8 cellular contexts compared by ENCODE assay signal in genomic region chr1:216221260-216221700, GRCh38.
DNase-seq lines count a peak whose midpoint lies in the region; ATAC-seq and TF ChIP-seq lines count a peak whose summit lies in the region.

No MANE protein-coding gene starts in this region.

- no peak overlapping the region for H3K27ac ChIP-seq in DOHH2 (ENCODE audit: low read depth, low read length)
- H3K27ac ChIP-seq in parathyroid adenoma: no peak overlapping the region

- H3K9me2 ChIP-seq in DOHH2 (replicated peaks; ENCODE audit: control insufficient read depth, low read length): no peaks in the 10 kb centered on the region

- H3K4me3 ChIP-seq in DOHH2 (ENCODE audit: low read length) (peak overlapping the region; percentile 59), parathyroid adenoma (ENCODE audit: low read depth, low read length) (peak overlapping the region; percentile 52)

- DNase-seq in GM20000 (ENCODE audit: low spot score) (peak; percentile 40), NCI-H524 treated with DMSO at 0.1 percent for 48 hours (lab: John Stamatoyannopoulos, UW) (peak; percentile 4), left cardiac atrium (no peak)
- no peak for DNase-seq in activated naive CD8-positive, alpha-beta T cell treated with anti-CD3 and anti-CD28 coated beads, Interleukin-2, amount 50 U/mL, for 24 hours
- DNase-seq in stimulated activated CD8-positive, alpha-beta memory T cell treated with anti-CD3 and anti-CD28 coated beads, Interleukin-4, amount 100 ng/mL, for 48 hours: no peak

- H3K4me1 Mint-ChIP-seq in activated naive CD8-positive, alpha-beta T cell treated with anti-CD3 and anti-CD28 coated beads, Interleukin-2, amount 50 U/mL, for 24 hours: peaks cover 3% of the 10 kb centered on the region

- peaks cover 5% of the 10 kb centered on the region for H3K9me3 Mint-ChIP-seq in activated naive CD8-positive, alpha-beta T cell treated with anti-CD3 and anti-CD28 coated beads, Interleukin-2, amount 50 U/mL, for 24 hours

- ATAC-seq in HG03565 (IDR thresholded peaks at IDR 0.05; ENCODE audit: unreplicated experiment) (peak; percentile 99), left cardiac atrium (peak; percentile 77 to 82)
- ATAC-seq in activated naive CD8-positive, alpha-beta T cell treated with anti-CD3 and anti-CD28 coated beads, Interleukin-2, amount 50 U/mL, for 24 hours: no peak

- H3K4me2 ChIP-seq in DOHH2 (ENCODE audit: low read length): peak overlapping the region; percentile 51
- H3K4me2 ChIP-seq in parathyroid adenoma (ENCODE audit: low read length): peak overlapping the region; percentile 22

- H3K27me3 ChIP-seq in DOHH2 (ENCODE audit: control insufficient read depth, low read length): no peaks in the 10 kb centered on the region
- no peaks in the 10 kb centered on the region for H3K27me3 ChIP-seq in parathyroid adenoma (ENCODE audit: control insufficient read depth, insufficient read depth, low read length)

- H3K4me3 Mint-ChIP-seq in activated naive CD8-positive, alpha-beta T cell treated with anti-CD3 and anti-CD28 coated beads, Interleukin-2, amount 50 U/mL, for 24 hours: peak overlapping the region; percentile 65

- no peak overlapping the region for H3K27ac Mint-ChIP-seq in activated naive CD8-positive, alpha-beta T cell treated with anti-CD3 and anti-CD28 coated beads, Interleukin-2, amount 50 U/mL, for 24 hours

- no peaks in the 10 kb centered on the region for H4K20me1 ChIP-seq in DOHH2 (ENCODE audit: control insufficient read depth, insufficient read depth, low read depth, low read length)

- H3K9me3 ChIP-seq in DOHH2 (ENCODE audit: control insufficient read depth, insufficient read depth, low read length) (no peaks in the 10 kb centered on the region), parathyroid adenoma (ENCODE audit: control insufficient read depth, low read length) (no peaks in the 10 kb centered on the region)

- TF ChIP-seq CTCF in DOHH2 (IDR thresholded peaks at IDR 0.05; ENCODE audit: low read depth, low read length, poor library complexity, severe bottlenecking) (peak; percentile 80), GM20000 (IDR thresholded peaks at IDR 0.05; ENCODE audit: extremely low read depth, missing control alignments) (peak; percentile 36), parathyroid adenoma (IDR thresholded peaks at IDR 0.05) (peak; percentile 47)

- H3K36me3 ChIP-seq in DOHH2 (ENCODE audit: control insufficient read depth, low read length) (no peaks in the 10 kb centered on the region), parathyroid adenoma (ENCODE audit: control insufficient read depth, insufficient read depth, low read length) (no peaks in the 10 kb centered on the region)

- H2AFZ ChIP-seq in parathyroid adenoma: peak overlapping the region; percentile 64

- no peaks in the 10 kb centered on the region for H3K36me3 Mint-ChIP-seq in activated naive CD8-positive, alpha-beta T cell treated with anti-CD3 and anti-CD28 coated beads, Interleukin-2, amount 50 U/mL, for 24 hours (ENCODE audit: low read depth)

- H3F3A ChIP-seq in DOHH2 (ENCODE audit: control insufficient read depth, insufficient read depth): no peaks in the 10 kb centered on the region

- intact Hi-C loops in left cardiac atrium (cut with DNase I): no loop called here

- no peak overlapping the region for H3K9ac ChIP-seq in parathyroid adenoma

- H3K79me2 ChIP-seq in DOHH2 (ENCODE audit: control insufficient read depth, low read length): no peaks in the 10 kb centered on the region
- no peaks in the 10 kb centered on the region for H3K79me2 ChIP-seq in parathyroid adenoma

- H3K4me1 ChIP-seq in DOHH2 (ENCODE audit: control insufficient read depth, low read length) (no peaks in the 10 kb centered on the region), parathyroid adenoma (no peaks in the 10 kb centered on the region)

- no peaks in the 10 kb centered on the region for H3K27me3 Mint-ChIP-seq in activated naive CD8-positive, alpha-beta T cell treated with anti-CD3 and anti-CD28 coated beads, Interleukin-2, amount 50 U/mL, for 24 hours

Comparison
In these comparisons a context has a peak if more than half of its experiments do, and no peak if none do; other contexts are left out.
1. DNase-seq: peak in GM20000 (single experiment) and NCI-H524 treated with DMSO at 0.1 percent for 48 hours (single experiment); none in activated naive CD8-positive, alpha-beta T cell treated with anti-CD3 and anti-CD28 coated beads, Interleukin-2, amount 50 U/mL, for 24 hours (single experiment), left cardiac atrium (single experiment) and stimulated activated CD8-positive, alpha-beta memory T cell treated with anti-CD3 and anti-CD28 coated beads, Interleukin-4, amount 100 ng/mL, for 48 hours (single experiment).
2. Peak in every context shown above with its lines, with median percentiles within 50 percentile points of each other: CTCF ChIP-seq.